ENCODE assay signal across 28 cellular contexts in the genomic region with DNA sequence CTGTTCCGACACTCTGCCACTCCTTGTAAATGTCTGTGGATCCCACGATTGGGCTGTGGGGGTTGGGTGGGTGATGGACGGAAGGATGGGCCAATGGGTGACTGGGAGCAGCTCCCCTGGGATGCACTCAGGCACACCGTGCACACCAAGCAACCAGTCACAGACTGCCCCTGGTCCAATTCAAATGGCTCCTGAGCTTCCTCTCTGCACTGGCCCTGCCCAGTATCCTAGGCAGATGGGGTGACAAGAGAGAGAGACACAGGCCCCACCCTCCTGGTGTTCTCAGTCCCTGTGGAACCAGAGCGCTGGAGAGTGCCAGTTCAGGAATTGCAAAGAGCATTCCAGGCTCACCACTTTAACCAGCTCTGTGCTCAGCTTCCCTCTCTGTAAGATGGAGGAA. TPM values are rescaled to one million over a fixed set of nuclear protein-coding genes. Genes with fewer than 3 reads are reported as not detected.
DNase-seq lines count a peak whose midpoint lies in the region; TF ChIP-seq lines count a peak whose summit lies in the region.
"Had no signal": no experiment of that assay in that cellular context is flagged by ENCODE, and none has a peak within 500 bp of the region (broad histone marks: within the 10 kb centered on the region; RNA-seq: fewer than 3 reads in every experiment).

No MANE protein-coding gene starts in this region.

- TF ChIP-seq POLR2A in spleen (IDR thresholded peaks at IDR 0.05) = no peak
- TF ChIP-seq POLR2A in uterus (IDR thresholded peaks at IDR 0.05) = no peak

- DNase-seq in DMS153 (lab: John Stamatoyannopoulos, UW) (peak; percentile 46), DMS153 treated with DMSO at 0.1 percent for 48 hours (lab: John Stamatoyannopoulos, UW; ENCODE audit: unreplicated experiment) (no peak), NCI-H1694 (lab: John Stamatoyannopoulos, UW) (peak; percentile 73), endodermal cell (peak; percentile 90), osteoblast (ENCODE audit: insufficient read length, low spot score, missing footprints) (peak; percentile 69), spleen (no peak), uterus (no peak)
- no peak for DNase-seq in stimulated activated CD4-positive, alpha-beta T cell treated with anti-CD3 and anti-CD28 coated beads, Interleukin-1b, Interleukin-23, amount 100 ng/mL, for 48 hours
- DNase-seq: 8988T; activated CD4-positive, alpha-beta T cell treated with anti-CD3 and anti-CD28 coated beads, Interleukin-2, amount 50 U/mL, for 48 hours; activated gamma-delta T cell treated with Interleukin-2 at 50 U/mL for 16 hours; activated T-cell treated with anti-CD3 and anti-CD28 coated beads for 4 hours; effector memory CD4-positive, alpha-beta T cell; heart left ventricle; Karpas-422; mammary epithelial cell; naive thymus-derived CD8-positive, alpha-beta T cell; NCI-H1048; NCI-H2107; NCI-H526 treated with DMSO at 0.1 percent for 48 hours; SIG-M5; stimulated activated CD4-positive, alpha-beta T cell treated with anti-CD3 and anti-CD28 coated beads, Interleukin-4, amount 100 ng/mL, for 1 hour; upper lobe of left lung had no signal

- H2AFZ ChIP-seq in osteoblast (ENCODE audit: low read length) = no peak overlapping the region

- no peak overlapping the region for H3K9ac ChIP-seq in endodermal cell (ENCODE audit: extremely low read depth, low read length, poor library complexity, severe bottlenecking)

- peaks cover 46% of the 10 kb centered on the region for H3K27me3 Mint-ChIP-seq in endodermal cell (ENCODE audit: insufficient read depth)

- TF ChIP-seq CTCF in endodermal cell (conservative IDR thresholded peaks at IDR 0.05) (no peak), osteoblast (IDR thresholded peaks at IDR 0.05; ENCODE audit: extremely low read depth, low read depth, low read length) (no peak), spleen (IDR thresholded peaks at IDR 0.05 in 8 of 11, conservative IDR thresholded peaks at IDR 0.05 in 3 of 11) (no peak), uterus (IDR thresholded peaks at IDR 0.05) (no peak)

- H3K36me3 Mint-ChIP-seq in endodermal cell (ENCODE audit: low read depth) = no peaks in the 10 kb centered on the region

- no peaks in the 10 kb centered on the region for H3K79me2 ChIP-seq in osteoblast (ENCODE audit: insufficient read depth, low read length)

- H3K4me3 Mint-ChIP-seq in endodermal cell = no peak overlapping the region
- H3K4me3 Mint-ChIP-seq: central memory CD8-positive, alpha-beta T cell; naive thymus-derived CD8-positive, alpha-beta T cell had no signal

- H4K20me1 ChIP-seq in osteoblast (ENCODE audit: insufficient read depth, low read length) = no peaks in the 10 kb centered on the region

- no peaks in the 10 kb centered on the region for H3K4me1 Mint-ChIP-seq in endodermal cell
- H3K4me1 Mint-ChIP-seq: central memory CD8-positive, alpha-beta T cell had no signal

- H3K9me3 ChIP-seq in endodermal cell (ENCODE audit: control insufficient read depth, low read length) (no peaks in the 10 kb centered on the region), osteoblast (ENCODE audit: low read depth, low read length) (no peaks in the 10 kb centered on the region), spleen (no peaks in the 10 kb centered on the region), uterus (no peaks in the 10 kb centered on the region)
- H3K9me3 ChIP-seq: upper lobe of left lung had no signal

- H3K4me1 ChIP-seq in endodermal cell (ENCODE audit: control insufficient read depth, insufficient read depth, low read length) = no peaks in the 10 kb centered on the region
- H3K4me1 ChIP-seq in osteoblast (ENCODE audit: insufficient read depth, low read length) = no peaks in the 10 kb centered on the region
- H3K4me1 ChIP-seq in spleen = no peaks in the 10 kb centered on the region
- H3K4me1 ChIP-seq in uterus = no peaks in the 10 kb centered on the region
- H3K4me1 ChIP-seq: heart left ventricle, upper lobe of left lung had no signal

- no peak overlapping the region for H3K4me2 ChIP-seq in osteoblast (ENCODE audit: insufficient read depth, low read length)

- H3K9me3 Mint-ChIP-seq in endodermal cell = no peaks in the 10 kb centered on the region
- H3K9me3 Mint-ChIP-seq: central memory CD8-positive, alpha-beta T cell; naive thymus-derived CD8-positive, alpha-beta T cell had no signal

- WGBS in endodermal cell (ENCODE audit: insufficient coverage in 1 of 2, insufficient read length in 1 of 2), 2 experiments = 73 to 80% methylated on average over 1 to 5 of the region's 5 CpGs
- 55 to 62% (median 57%) methylated on average over 5 of the region's 5 CpGs for WGBS in spleen, 5 donors

- H3K4me3 ChIP-seq in endodermal cell (ENCODE audit: low read length) (no peak overlapping the region), osteoblast (ENCODE audit: insufficient read depth, low read length) (no peak overlapping the region), spleen (no peak overlapping the region), uterus (no peak overlapping the region)
- H3K4me3 ChIP-seq: heart left ventricle, upper lobe of left lung had no signal

- H3K27ac Mint-ChIP-seq in endodermal cell = no peak overlapping the region

- intact Hi-C loops in spleen (cut with DNase I; ENCODE audit: low total_unique reads) (no loop called here), uterus (cut with DNase I; ENCODE audit: low total_unique reads) (no loop called here)

- H3K27ac ChIP-seq in endodermal cell (ENCODE audit: low read depth, low read length) (no peak overlapping the region), osteoblast (ENCODE audit: low read depth, low read length) (no peak overlapping the region), spleen (no peak overlapping the region), uterus (no peak overlapping the region)
- H3K27ac ChIP-seq: C4-2B, heart left ventricle, upper lobe of left lung had no signal

- H3K36me3 ChIP-seq in endodermal cell (ENCODE audit: control insufficient read depth, insufficient read depth, low read length) (no peaks in the 10 kb centered on the region), osteoblast (ENCODE audit: insufficient read depth, low read length) (no peaks in the 10 kb centered on the region), spleen (no peaks in the 10 kb centered on the region), uterus (no peaks in the 10 kb centered on the region)
- H3K36me3 ChIP-seq: heart left ventricle, upper lobe of left lung had no signal

- H3K27me3 ChIP-seq in endodermal cell (ENCODE audit: control insufficient read depth, insufficient read depth, low read length, poor library complexity, severe bottlenecking) (peaks cover 6% of the 10 kb centered on the region), osteoblast (ENCODE audit: insufficient read depth, low read length) (peaks cover 34% of the 10 kb centered on the region), spleen (replicated peaks in 1 of 7) (peaks cover 0 to 42% (median 6%) of the 10 kb centered on the region in 7 donors), uterus (no peaks in the 10 kb centered on the region)
- H3K27me3 ChIP-seq: upper lobe of left lung had no signal

RNA-seq across cellular contexts. Expression of gene BEAN1, which starts 32.8 kb away (rescaled TPM):
- total RNA-seq in endodermal cell (under 1 TPM in 1 of 2 donors, not detected in 1; 0.18 TPM), osteoblast (0.29 and 0.36 TPM in 2 replicates), spleen (under 1 TPM in 4 of 7 donors, not detected in 3; 0.21 to 0.68 (median 0.45) TPM), uterus (1 to 10 TPM in 1 of 4 donors, under 1 TPM in 1, not detected in 2; 0.52 to 3.9 TPM)
- polyA plus RNA-seq in endodermal cell (2013, experiment 1 of 2) = 0.61 TPM
- 0.33 TPM for polyA plus RNA-seq in endodermal cell (2013, experiment 2 of 2)
- polyA plus RNA-seq in spleen = under 1 TPM; 0.30 to 0.42 (median 0.30) TPM
- total RNA-seq: HT-29; naive thymus-derived CD8-positive, alpha-beta T cell; skeletal muscle tissue; T-helper 1 cell treated with Interleukin-12 subunit alpha and Interleukin-12 subunit beta and Interleukin-4 antibody, amounts not matched to agents 30 ng/mL and 1 ng/mL, for 36 hours had no signal
- polyA plus RNA-seq: naive thymus-derived CD8-positive, alpha-beta T cell had no signal

Comparison
In these comparisons a context has a peak if more than half of its experiments do, and no peak if none do; other contexts are left out.
1. DNase-seq: peak in DMS153 (single experiment), NCI-H1694 (single experiment), endodermal cell (single experiment) and osteoblast (single experiment); none in DMS153 treated with DMSO at 0.1 percent for 48 hours (single experiment), spleen (single experiment), stimulated activated CD4-positive, alpha-beta T cell treated with anti-CD3 and anti-CD28 coated beads, Interleukin-1b, Interleukin-23, amount 100 ng/mL, for 48 hours (single experiment) and uterus (0 of 2).